13 cellular contexts compared by ENCODE assay signal in genomic region chr1:111182052-111182451, GRCh38. TPM values are rescaled to one million over a fixed set of nuclear protein-coding genes. Genes with fewer than 3 reads are reported as not detected.
"Had no signal": no experiment of that assay in that cellular context is flagged by ENCODE, and none has a peak within 500 bp of the region (broad histone marks: within the 10 kb centered on the region; RNA-seq: fewer than 3 reads in every experiment).

No MANE protein-coding gene starts in this region.

- H3K9ac ChIP-seq: neural progenitor cell, parathyroid adenoma had no signal

- H3K4me3 Mint-ChIP-seq: activated CD4-positive, alpha-beta memory T cell treated with anti-CD3 and anti-CD28 coated beads, Interleukin-2, amount 10 ng/mL, durations not matched to agents 7 days and 5 days; neural progenitor cell had no signal

- H3K27me3 ChIP-seq: esophagus muscularis mucosa, neural progenitor cell, tibial nerve, vagina had no signal

- H2AFZ ChIP-seq: neural progenitor cell, parathyroid adenoma had no signal

- H3K4me3 ChIP-seq: esophagus muscularis mucosa, neural progenitor cell, tibial nerve, vagina had no signal

- H3K79me2 ChIP-seq: parathyroid adenoma had no signal

- H3K27ac ChIP-seq: esophagus muscularis mucosa, neural progenitor cell, parathyroid adenoma, tibial nerve, vagina had no signal

- H3K9me3 Mint-ChIP-seq: activated CD4-positive, alpha-beta memory T cell treated with anti-CD3 and anti-CD28 coated beads, Interleukin-2, amount 10 ng/mL, durations not matched to agents 7 days and 5 days; neural progenitor cell had no signal

- H3K27me3 Mint-ChIP-seq: activated CD4-positive, alpha-beta memory T cell treated with anti-CD3 and anti-CD28 coated beads, Interleukin-2, amount 10 ng/mL, durations not matched to agents 7 days and 5 days had no signal

- H3K9me3 ChIP-seq: esophagus muscularis mucosa, tibial nerve, vagina had no signal

- H3K4me1 ChIP-seq: esophagus muscularis mucosa, neural progenitor cell, parathyroid adenoma, tibial nerve had no signal

- H3K27ac Mint-ChIP-seq: activated CD4-positive, alpha-beta memory T cell treated with anti-CD3 and anti-CD28 coated beads, Interleukin-2, amount 10 ng/mL, durations not matched to agents 7 days and 5 days; neural progenitor cell had no signal

- H3K4me1 Mint-ChIP-seq: neural progenitor cell had no signal

- H3K4me2 ChIP-seq: neural progenitor cell had no signal

- DNase-seq: activated CD4-positive, alpha-beta memory T cell treated with anti-CD3 and anti-CD28 coated beads, Interleukin-2, amount 10 ng/mL, durations not matched to agents 7 days and 5 days; activated CD4-positive, CD25-positive, alpha-beta regulatory T cell treated with anti-CD3 and anti-CD28 coated beads, Interleukin-2, amount 50 U/mL, for 72 hours; activated CD8-positive, alpha-beta memory T cell treated with anti-CD3 and anti-CD28 coated beads, Interleukin-2, amount 50 U/mL, for 48 hours; glutamatergic neuron; stimulated activated CD4-positive, alpha-beta T cell treated with anti-CD3 and anti-CD28 coated beads, Interleukin-15, amount 100 ng/mL, for 24 hours; stimulated activated CD4-positive, alpha-beta T cell treated with anti-CD3 and anti-CD28 coated beads, Interleukin-4, amount 100 ng/mL, for 24 hours had no signal

RNA-seq across cellular contexts. Expression of gene CHI3L2, which starts 45.5 kb away (rescaled TPM):
- total RNA-seq: astrocyte, fibroblast of villous mesenchyme had no signal
